ENCODE assay signal across 3 cellular contexts in the genomic region with DNA sequence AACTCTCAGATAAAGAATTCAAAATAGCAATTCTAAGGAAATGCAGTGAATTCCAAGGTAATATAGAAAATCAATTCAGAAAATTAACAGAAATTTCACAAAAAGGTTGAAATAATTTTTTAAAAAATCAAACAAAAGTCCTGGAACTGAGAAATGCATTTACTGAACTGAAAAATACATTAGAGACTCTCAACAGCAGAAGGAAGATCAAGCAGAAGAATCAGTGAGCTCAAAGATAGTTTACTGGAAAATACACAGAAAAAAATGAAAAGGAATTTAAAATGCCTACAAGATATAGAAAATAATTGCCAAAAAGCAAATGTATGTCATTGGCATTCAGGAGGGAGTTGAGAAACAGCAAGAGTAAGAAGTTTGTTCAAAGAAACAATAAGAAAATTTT.
A peak's percentile ranks its signal among the peaks of the same experiment; 100 is the strongest.
TF ChIP-seq lines count a peak whose summit lies in the region.

No MANE protein-coding gene starts in this region.

TF ChIP-seq in HepG2, 621 proteins besides CTCF, POLR2A, EP300 and RAD21:
- TF ChIP-seq, protein P1, sequence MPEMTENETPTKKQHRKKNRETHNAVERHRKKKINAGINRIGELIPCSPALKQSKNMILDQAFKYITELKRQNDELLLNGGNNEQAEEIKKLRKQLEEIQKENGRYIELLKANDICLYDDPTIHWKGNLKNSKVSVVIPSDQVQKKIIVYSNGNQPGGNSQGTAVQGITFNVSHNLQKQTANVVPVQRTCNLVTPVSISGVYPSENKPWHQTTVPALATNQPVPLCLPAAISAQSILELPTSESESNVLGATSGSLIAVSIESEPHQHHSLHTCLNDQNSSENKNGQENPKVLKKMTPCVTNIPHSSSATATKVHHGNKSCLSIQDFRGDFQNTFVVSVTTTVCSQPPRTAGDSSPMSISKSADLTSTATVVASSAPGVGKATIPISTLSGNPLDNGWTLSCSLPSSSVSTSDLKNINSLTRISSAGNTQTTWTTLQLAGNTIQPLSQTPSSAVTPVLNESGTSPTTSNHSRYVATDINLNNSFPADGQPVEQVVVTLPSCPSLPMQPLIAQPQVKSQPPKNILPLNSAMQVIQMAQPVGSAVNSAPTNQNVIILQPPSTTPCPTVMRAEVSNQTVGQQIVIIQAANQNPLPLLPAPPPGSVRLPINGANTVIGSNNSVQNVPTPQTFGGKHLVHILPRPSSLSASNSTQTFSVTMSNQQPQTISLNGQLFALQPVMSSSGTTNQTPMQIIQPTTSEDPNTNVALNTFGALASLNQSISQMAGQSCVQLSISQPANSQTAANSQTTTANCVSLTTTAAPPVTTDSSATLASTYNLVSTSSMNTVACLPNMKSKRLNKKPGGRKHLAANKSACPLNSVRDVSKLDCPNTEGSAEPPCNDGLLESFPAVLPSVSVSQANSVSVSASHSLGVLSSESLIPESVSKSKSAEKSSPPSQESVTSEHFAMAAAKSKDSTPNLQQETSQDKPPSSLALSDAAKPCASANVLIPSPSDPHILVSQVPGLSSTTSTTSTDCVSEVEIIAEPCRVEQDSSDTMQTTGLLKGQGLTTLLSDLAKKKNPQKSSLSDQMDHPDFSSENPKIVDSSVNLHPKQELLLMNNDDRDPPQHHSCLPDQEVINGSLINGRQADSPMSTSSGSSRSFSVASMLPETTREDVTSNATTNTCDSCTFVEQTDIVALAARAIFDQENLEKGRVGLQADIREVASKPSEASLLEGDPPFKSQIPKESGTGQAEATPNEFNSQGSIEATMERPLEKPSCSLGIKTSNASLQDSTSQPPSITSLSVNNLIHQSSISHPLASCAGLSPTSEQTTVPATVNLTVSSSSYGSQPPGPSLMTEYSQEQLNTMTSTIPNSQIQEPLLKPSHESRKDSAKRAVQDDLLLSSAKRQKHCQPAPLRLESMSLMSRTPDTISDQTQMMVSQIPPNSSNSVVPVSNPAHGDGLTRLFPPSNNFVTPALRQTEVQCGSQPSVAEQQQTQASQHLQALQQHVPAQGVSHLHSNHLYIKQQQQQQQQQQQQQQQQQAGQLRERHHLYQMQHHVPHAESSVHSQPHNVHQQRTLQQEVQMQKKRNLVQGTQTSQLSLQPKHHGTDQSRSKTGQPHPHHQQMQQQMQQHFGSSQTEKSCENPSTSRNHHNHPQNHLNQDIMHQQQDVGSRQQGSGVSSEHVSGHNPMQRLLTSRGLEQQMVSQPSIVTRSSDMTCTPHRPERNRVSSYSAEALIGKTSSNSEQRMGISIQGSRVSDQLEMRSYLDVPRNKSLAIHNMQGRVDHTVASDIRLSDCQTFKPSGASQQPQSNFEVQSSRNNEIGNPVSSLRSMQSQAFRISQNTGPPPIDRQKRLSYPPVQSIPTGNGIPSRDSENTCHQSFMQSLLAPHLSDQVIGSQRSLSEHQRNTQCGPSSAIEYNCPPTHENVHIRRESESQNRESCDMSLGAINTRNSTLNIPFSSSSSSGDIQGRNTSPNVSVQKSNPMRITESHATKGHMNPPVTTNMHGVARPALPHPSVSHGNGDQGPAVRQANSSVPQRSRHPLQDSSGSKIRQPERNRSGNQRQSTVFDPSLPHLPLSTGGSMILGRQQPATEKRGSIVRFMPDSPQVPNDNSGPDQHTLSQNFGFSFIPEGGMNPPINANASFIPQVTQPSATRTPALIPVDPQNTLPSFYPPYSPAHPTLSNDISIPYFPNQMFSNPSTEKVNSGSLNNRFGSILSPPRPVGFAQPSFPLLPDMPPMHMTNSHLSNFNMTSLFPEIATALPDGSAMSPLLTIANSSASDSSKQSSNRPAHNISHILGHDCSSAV (CRISPR knock-in tag; IDR thresholded peaks at IDR 0.05; ENCODE audit: borderline replicate concordance), result no peak
- no peak for TF ChIP-seq FOXA1 (IDR thresholded peaks at IDR 0.05)
- TF ChIP-seq FOXA1 (CRISPR knock-in tag; IDR thresholded peaks at IDR 0.05), result no peak
- TF ChIP-seq, protein P2, sequence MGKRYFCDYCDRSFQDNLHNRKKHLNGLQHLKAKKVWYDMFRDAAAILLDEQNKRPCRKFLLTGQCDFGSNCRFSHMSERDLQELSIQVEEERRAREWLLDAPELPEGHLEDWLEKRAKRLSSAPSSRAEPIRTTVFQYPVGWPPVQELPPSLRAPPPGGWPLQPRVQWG (CRISPR knock-in tag; IDR thresholded peaks at IDR 0.05; ENCODE audit: borderline replicate concordance, low read depth), result no peak
- peak; percentile 100 for TF ChIP-seq ZNF160 (CRISPR knock-in tag; IDR thresholded peaks at IDR 0.05)
- TF ChIP-seq CREM (IDR thresholded peaks at IDR 0.05), result no peak
- no peak for TF ChIP-seq CREM (CRISPR knock-in tag; IDR thresholded peaks at IDR 0.05)
- no peak for TF ChIP-seq SALL2 (CRISPR knock-in tag; IDR thresholded peaks at IDR 0.05)

TF ChIP-seq in HEK293, 187 proteins besides CTCF, POLR2A, EP300 and RAD21:
- TF ChIP-seq ZNF391 (tag by site-specific recombination; IDR thresholded peaks at IDR 0.05; ENCODE audit: borderline replicate concordance, low read depth) (no peak), ZNF202 (tag by site-specific recombination; IDR thresholded peaks at IDR 0.05; ENCODE audit: borderline replicate concordance) (no peak), SETDB1 (IDR thresholded peaks at IDR 0.05; ENCODE audit: insufficient read length, low read length) (peak; percentile 71)
- TF ChIP-seq, protein P3, sequence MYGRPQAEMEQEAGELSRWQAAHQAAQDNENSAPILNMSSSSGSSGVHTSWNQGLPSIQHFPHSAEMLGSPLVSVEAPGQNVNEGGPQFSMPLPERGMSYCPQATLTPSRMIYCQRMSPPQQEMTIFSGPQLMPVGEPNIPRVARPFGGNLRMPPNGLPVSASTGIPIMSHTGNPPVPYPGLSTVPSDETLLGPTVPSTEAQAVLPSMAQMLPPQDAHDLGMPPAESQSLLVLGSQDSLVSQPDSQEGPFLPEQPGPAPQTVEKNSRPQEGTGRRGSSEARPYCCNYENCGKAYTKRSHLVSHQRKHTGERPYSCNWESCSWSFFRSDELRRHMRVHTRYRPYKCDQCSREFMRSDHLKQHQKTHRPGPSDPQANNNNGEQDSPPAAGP (tag by site-specific recombination; IDR thresholded peaks at IDR 0.05), result no peak
- TF ChIP-seq, protein P4, sequence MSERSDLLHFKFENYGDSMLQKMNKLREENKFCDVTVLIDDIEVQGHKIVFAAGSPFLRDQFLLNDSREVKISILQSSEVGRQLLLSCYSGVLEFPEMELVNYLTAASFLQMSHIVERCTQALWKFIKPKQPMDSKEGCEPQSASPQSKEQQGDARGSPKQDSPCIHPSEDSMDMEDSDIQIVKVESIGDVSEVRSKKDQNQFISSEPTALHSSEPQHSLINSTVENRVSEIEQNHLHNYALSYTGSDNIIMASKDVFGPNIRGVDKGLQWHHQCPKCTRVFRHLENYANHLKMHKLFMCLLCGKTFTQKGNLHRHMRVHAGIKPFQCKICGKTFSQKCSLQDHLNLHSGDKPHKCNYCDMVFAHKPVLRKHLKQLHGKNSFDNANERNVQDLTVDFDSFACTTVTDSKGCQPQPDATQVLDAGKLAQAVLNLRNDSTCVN (tag by site-specific recombination; optimal IDR thresholded peaks at IDR 0.05), result no peak
- TF ChIP-seq, protein P5, sequence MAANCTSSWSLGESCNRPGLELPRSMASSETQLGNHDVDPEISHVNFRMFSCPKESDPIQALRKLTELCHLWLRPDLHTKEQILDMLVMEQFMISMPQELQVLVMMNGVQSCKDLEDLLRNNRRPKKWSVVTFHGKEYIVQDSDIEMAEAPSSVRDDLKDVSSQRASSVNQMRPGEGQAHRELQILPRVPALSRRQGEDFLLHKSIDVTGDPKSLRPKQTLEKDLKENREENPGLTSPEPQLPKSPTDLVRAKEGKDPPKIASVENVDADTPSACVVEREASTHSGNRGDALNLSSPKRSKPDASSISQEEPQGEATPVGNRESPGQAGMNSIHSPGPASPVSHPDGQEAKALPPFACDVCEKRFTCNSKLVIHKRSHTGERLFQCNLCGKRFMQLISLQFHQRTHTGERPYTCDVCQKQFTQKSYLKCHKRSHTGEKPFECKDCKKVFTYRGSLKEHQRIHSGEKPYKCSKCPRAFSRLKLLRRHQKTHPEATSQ (tag by site-specific recombination; IDR thresholded peaks at IDR 0.05), result no peak

TF ChIP-seq in K562, 482 proteins besides CTCF, POLR2A, EP300 and RAD21 (continues in another document):
- TF ChIP-seq PCBP1 (IDR thresholded peaks at IDR 0.05; ENCODE audit: low read depth, low read length, poor library complexity, severe bottlenecking) (no peak), PPARD (CRISPR knock-in tag; IDR thresholded peaks at IDR 0.05) (no peak), YBX1 (IDR thresholded peaks at IDR 0.05) (no peak), ZNF133 (CRISPR knock-in tag; IDR thresholded peaks at IDR 0.05) (no peak), KLF1 (tag; IDR thresholded peaks at IDR 0.05) (no peak)
- TF ChIP-seq, protein P6, sequence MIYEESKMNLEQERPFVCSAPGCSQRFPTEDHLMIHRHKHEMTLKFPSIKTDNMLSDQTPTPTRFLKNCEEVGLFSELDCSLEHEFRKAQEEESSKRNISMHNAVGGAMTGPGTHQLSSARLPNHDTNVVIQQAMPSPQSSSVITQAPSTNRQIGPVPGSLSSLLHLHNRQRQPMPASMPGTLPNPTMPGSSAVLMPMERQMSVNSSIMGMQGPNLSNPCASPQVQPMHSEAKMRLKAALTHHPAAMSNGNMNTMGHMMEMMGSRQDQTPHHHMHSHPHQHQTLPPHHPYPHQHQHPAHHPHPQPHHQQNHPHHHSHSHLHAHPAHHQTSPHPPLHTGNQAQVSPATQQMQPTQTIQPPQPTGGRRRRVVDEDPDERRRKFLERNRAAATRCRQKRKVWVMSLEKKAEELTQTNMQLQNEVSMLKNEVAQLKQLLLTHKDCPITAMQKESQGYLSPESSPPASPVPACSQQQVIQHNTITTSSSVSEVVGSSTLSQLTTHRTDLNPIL (CRISPR knock-in tag; IDR thresholded peaks at IDR 0.05), result no peak
- TF ChIP-seq, protein P7, sequence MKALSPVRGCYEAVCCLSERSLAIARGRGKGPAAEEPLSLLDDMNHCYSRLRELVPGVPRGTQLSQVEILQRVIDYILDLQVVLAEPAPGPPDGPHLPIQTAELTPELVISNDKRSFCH (CRISPR knock-in tag; IDR thresholded peaks at IDR 0.05), result no peak
- TF ChIP-seq, protein P7 (tag; IDR thresholded peaks at IDR 0.05), result no peak
- TF ChIP-seq, protein P8, sequence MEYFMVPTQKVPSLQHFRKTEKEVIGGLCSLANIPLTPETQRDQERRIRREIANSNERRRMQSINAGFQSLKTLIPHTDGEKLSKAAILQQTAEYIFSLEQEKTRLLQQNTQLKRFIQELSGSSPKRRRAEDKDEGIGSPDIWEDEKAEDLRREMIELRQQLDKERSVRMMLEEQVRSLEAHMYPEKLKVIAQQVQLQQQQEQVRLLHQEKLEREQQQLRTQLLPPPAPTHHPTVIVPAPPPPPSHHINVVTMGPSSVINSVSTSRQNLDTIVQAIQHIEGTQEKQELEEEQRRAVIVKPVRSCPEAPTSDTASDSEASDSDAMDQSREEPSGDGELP (CRISPR knock-in tag; IDR thresholded peaks at IDR 0.05; ENCODE audit: borderline replicate concordance), result no peak
- TF ChIP-seq, protein P9, sequence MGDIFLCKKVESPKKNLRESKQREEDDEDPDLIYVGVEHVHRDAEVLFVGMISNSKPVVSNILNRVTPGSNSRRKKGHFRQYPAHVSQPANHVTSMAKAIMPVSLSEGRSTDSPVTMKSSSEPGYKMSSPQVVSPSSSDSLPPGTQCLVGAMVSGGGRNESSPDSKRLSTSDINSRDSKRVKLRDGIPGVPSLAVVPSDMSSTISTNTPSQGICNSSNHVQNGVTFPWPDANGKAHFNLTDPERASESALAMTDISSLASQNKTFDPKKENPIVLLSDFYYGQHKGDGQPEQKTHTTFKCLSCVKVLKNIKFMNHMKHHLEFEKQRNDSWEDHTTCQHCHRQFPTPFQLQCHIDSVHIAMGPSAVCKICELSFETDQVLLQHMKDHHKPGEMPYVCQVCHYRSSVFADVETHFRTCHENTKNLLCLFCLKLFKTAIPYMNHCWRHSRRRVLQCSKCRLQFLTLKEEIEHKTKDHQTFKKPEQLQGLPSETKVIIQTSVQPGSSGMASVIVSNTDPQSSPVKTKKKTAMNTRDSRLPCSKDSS (IDR thresholded peaks at IDR 0.05; ENCODE audit: low read depth, partially characterized antibody), result peak; percentile 72
- TF ChIP-seq, protein P10, sequence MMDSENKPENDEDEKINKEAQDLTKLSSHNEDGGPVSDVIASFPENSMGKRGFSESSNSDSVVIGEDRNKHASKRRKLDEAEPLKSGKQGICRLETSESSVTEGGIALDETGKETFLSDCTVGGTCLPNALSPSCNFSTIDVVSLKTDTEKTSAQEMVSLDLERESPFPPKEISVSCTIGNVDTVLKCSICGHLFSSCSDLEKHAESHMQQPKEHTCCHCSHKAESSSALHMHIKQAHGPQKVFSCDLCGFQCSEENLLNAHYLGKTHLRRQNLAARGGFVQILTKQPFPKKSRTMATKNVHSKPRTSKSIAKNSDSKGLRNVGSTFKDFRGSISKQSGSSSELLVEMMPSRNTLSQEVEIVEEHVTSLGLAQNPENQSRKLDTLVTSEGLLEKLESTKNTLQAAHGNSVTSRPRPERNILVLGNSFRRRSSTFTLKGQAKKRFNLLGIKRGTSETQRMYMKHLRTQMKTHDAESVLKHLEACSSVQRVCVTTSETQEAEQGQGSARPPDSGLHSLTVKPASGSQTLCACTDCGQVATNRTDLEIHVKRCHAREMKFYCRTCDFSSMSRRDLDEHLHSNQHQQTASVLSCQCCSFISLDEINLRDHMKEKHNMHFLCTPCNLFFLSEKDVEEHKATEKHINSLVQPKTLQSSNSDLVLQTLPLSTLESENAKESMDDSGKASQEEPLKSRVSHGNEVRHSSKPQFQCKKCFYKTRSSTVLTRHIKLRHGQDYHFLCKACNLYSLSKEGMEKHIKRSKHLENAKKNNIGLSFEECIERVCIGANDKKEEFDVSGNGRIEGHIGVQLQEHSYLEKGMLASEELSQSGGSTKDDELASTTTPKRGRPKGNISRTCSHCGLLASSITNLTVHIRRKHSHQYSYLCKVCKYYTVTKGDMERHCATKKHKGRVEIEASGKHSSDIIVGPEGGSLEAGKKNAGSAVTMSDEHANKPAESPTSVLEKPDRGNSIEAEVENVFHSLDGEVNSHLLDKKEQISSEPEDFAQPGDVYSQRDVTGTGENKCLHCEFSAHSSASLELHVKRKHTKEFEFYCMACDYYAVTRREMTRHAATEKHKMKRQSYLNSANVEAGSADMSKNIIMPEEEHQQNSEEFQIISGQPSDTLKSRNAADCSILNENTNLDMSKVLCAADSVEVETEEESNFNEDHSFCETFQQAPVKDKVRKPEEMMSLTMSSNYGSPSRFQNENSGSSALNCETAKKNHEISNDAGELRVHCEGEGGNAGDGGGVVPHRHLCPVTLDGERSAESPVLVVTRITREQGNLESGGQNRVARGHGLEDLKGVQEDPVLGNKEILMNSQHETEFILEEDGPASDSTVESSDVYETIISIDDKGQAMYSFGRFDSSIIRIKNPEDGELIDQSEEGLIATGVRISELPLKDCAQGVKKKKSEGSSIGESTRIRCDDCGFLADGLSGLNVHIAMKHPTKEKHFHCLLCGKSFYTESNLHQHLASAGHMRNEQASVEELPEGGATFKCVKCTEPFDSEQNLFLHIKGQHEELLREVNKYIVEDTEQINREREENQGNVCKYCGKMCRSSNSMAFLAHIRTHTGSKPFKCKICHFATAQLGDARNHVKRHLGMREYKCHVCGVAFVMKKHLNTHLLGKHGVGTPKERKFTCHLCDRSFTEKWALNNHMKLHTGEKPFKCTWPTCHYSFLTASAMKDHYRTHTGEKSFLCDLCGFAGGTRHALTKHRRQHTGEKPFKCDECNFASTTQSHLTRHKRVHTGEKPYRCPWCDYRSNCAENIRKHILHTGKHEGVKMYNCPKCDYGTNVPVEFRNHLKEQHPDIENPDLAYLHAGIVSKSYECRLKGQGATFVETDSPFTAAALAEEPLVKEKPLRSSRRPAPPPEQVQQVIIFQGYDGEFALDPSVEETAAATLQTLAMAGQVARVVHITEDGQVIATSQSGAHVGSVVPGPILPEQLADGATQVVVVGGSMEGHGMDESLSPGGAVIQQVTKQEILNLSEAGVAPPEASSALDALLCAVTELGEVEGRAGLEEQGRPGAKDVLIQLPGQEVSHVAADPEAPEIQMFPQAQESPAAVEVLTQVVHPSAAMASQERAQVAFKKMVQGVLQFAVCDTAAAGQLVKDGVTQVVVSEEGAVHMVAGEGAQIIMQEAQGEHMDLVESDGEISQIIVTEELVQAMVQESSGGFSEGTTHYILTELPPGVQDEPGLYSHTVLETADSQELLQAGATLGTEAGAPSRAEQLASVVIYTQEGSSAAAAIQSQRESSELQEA (IDR thresholded peaks at IDR 0.05; ENCODE audit: low read depth), result no peak
